8 cellular contexts compared by ENCODE assay signal in genomic region chr4:4853371-4853823, GRCh38. TPM values are rescaled to one million over a fixed set of nuclear protein-coding genes. Genes with fewer than 3 reads are reported as not detected.
DNase-seq lines count a peak whose midpoint lies in the region; ATAC-seq, FAIRE-seq and TF ChIP-seq lines count a peak whose summit lies in the region.

No MANE protein-coding gene starts in this region.

- H3K4me3 ChIP-seq in ectodermal cell (ENCODE audit: insufficient read depth, low read depth, low read length) (peak overlapping the region; percentile 25), prostate gland (peak overlapping the region; percentile 14 to 22)

- no peak for TF ChIP-seq POLR2A in prostate gland (IDR thresholded peaks at IDR 0.05)

- H3K9me3 ChIP-seq in ectodermal cell (ENCODE audit: control insufficient read depth, low read length) (no peaks in the 10 kb centered on the region), prostate gland (no peaks in the 10 kb centered on the region)

- H3K4me1 ChIP-seq in ectodermal cell (ENCODE audit: control insufficient read depth, insufficient read depth, low read length) (peaks cover 45% of the 10 kb centered on the region), prostate gland (replicated peaks) (peaks cover 5% of the 10 kb centered on the region)

- FAIRE-seq in urothelium cell line (lab: Jason Lieb, UNC), result no peak

- 2 to 3% methylated on average over 26 of the region's 26 CpGs for WGBS in ectodermal cell, 2 experiments
- 13% methylated on average over 26 of the region's 26 CpGs for WGBS in prostate gland

- no peak for DNase-seq in prostate gland (ENCODE audit: low spot score)
- DNase-seq in urothelium cell line (ENCODE audit: low spot score), result no peak
- DNase-seq in substantia nigra (lab: John Stamatoyannopoulos, UW), result no peak

- no peak overlapping the region for H3K27ac ChIP-seq in ectodermal cell (ENCODE audit: insufficient read depth, low read depth, low read length, poor library complexity, severe bottlenecking)
- peak overlapping the region in 1 of 2 donors; percentile 3 for H3K27ac ChIP-seq in prostate gland
- no peak overlapping the region for H3K27ac ChIP-seq in substantia nigra (ENCODE audit: low read depth, low read length, poor library complexity, severe bottlenecking)

- H3K27me3 ChIP-seq in ectodermal cell (ENCODE audit: control insufficient read depth, insufficient read depth, low read length, poor library complexity, severe bottlenecking), result peaks cover 94% of the 10 kb centered on the region
- H3K27me3 ChIP-seq in prostate gland (replicated peaks; ENCODE audit: insufficient read depth), result peaks cover 29% of the 10 kb centered on the region

- no peak for TF ChIP-seq CTCF in prostate gland (IDR thresholded peaks at IDR 0.05)

- intact Hi-C loops in prostate gland (cut with DNase I), result no loop called here

- ATAC-seq in GM18498 (IDR thresholded peaks at IDR 0.05; ENCODE audit: unreplicated experiment) (peak; percentile 40), HG03103 (IDR thresholded peaks at IDR 0.05; ENCODE audit: low read depth, unreplicated experiment) (peak; percentile 30), esophagus mucosa (no peak), HG03139 (IDR thresholded peaks at IDR 0.05; ENCODE audit: unreplicated experiment) (no peak)

- H3K36me3 ChIP-seq in ectodermal cell (ENCODE audit: control insufficient read depth, insufficient read depth, low read length), result no peaks in the 10 kb centered on the region
- H3K36me3 ChIP-seq in prostate gland, result no peaks in the 10 kb centered on the region

RNA-seq across cellular contexts. Expression of gene MSX1, which starts 6.1 kb away (rescaled TPM):
- 68.8 TPM for polyA plus RNA-seq in ectodermal cell (2013, experiment 1 of 4)
- 67.1 TPM for polyA plus RNA-seq in ectodermal cell (2013, experiment 2 of 4)
- 82.3 TPM for polyA plus RNA-seq in ectodermal cell (2013, experiment 3 of 4)
- 99.1 TPM for polyA plus RNA-seq in ectodermal cell (2013, experiment 4 of 4)
- total RNA-seq in prostate gland (1 to 10 TPM; 2.2 to 4.2 TPM), esophagus mucosa (0.36 TPM)

Comparison
In these comparisons a context has a peak if more than half of its experiments do, and no peak if none do; other contexts are left out.
1. ATAC-seq: peak in GM18498 (single experiment) and HG03103 (single experiment); none in esophagus mucosa (single experiment) and HG03139 (single experiment).